In genomic region chr18:58432050-58432727, GRCh38 we compare ENCODE assay signal across 6 cellular contexts.
"Had no signal": no experiment of that assay in that cellular context is flagged by ENCODE, and none has a peak within 500 bp of the region (broad histone marks: within the 10 kb centered on the region; RNA-seq: fewer than 3 reads in every experiment).

No MANE protein-coding gene starts in this region.

- H3K27ac ChIP-seq: GM23248, KMS-11 had no signal

- H3K4me1 ChIP-seq: HAP-1 had no signal

- H3K36me3 ChIP-seq: HAP-1 had no signal

- DNase-seq: GM23248, GOT3, H7, KBM-7 had no signal

- H3K9ac ChIP-seq: GM23248, KMS-11 had no signal

- H3K4me3 ChIP-seq: GM23248, HAP-1 had no signal

- H3K9me3 ChIP-seq: HAP-1 had no signal
